Comparison of ENCODE assay signal across 18 cellular contexts in genomic region chr21:34899760-34900159, GRCh38.
DNase-seq lines count a peak whose midpoint lies in the region; ATAC-seq lines count a peak whose summit lies in the region.
"Had no signal": no experiment of that assay in that cellular context is flagged by ENCODE, and none has a peak within 500 bp of the region (broad histone marks: within the 10 kb centered on the region; RNA-seq: fewer than 3 reads in every experiment).

No MANE protein-coding gene starts in this region.

- H3K27ac Mint-ChIP-seq in activated T-cell treated with anti-CD3 and anti-CD28 coated beads, Interleukin-2, amount 50 U/mL, for 72 hours, result peak overlapping the region; percentile 56
- H3K27ac Mint-ChIP-seq in CD4-positive, alpha-beta memory T cell, result peak overlapping the region in 4 of 7 donors; percentile 1 to 54 (median 49)
- peak overlapping the region; percentile 70 for H3K27ac Mint-ChIP-seq in activated T-helper 17 cell treated with anti-CD3 and anti-CD28 coated beads, Interleukin-2, amount 50 U/mL, for 72 hours
- peak overlapping the region in 5 of 9 donors; percentile 20 to 75 (median 44) for H3K27ac Mint-ChIP-seq in naive thymus-derived CD4-positive, alpha-beta T cell
- H3K27ac Mint-ChIP-seq: B cell, IgD-negative memory B cell had no signal

- H3K4me1 ChIP-seq in CD4-positive, alpha-beta memory T cell (ENCODE audit: insufficient read depth, low read length), result peaks cover 14% of the 10 kb centered on the region
- no peaks in the 10 kb centered on the region for H3K4me1 ChIP-seq in naive thymus-derived CD4-positive, alpha-beta T cell (ENCODE audit: control insufficient read depth in 2 of 2, insufficient read depth in 2 of 2, low read length in 2 of 2)

- no peak overlapping the region for H3K27ac ChIP-seq in CD4-positive, alpha-beta memory T cell (ENCODE audit: low read depth, low read length)
- H3K27ac ChIP-seq in naive thymus-derived CD4-positive, alpha-beta T cell (ENCODE audit: low read depth, low read length), result no peak overlapping the region
- H3K27ac ChIP-seq: GM23248, HL-60 had no signal

- no peaks in the 10 kb centered on the region for H3K27me3 Mint-ChIP-seq in activated T-cell treated with anti-CD3 and anti-CD28 coated beads, Interleukin-2, amount 50 U/mL, for 72 hours (ENCODE audit: low read depth)
- H3K27me3 Mint-ChIP-seq in CD4-positive, alpha-beta memory T cell, result no peaks in the 10 kb centered on the region
- no peaks in the 10 kb centered on the region for H3K27me3 Mint-ChIP-seq in activated T-helper 17 cell treated with anti-CD3 and anti-CD28 coated beads, Interleukin-2, amount 50 U/mL, for 72 hours
- H3K27me3 Mint-ChIP-seq in naive thymus-derived CD4-positive, alpha-beta T cell, result peaks cover 0 to 10% (median 0%) of the 10 kb centered on the region in 5 donors
- H3K27me3 Mint-ChIP-seq: B cell, IgD-negative memory B cell had no signal

- H3K27me3 ChIP-seq in CD4-positive, alpha-beta memory T cell (ENCODE audit: insufficient read depth, low read length), result no peaks in the 10 kb centered on the region
- no peaks in the 10 kb centered on the region for H3K27me3 ChIP-seq in naive thymus-derived CD4-positive, alpha-beta T cell (ENCODE audit: control insufficient read depth in 2 of 2, insufficient read depth in 2 of 2, low read length in 2 of 2)
- H3K27me3 ChIP-seq: BLaER1 treated with 17β-estradiol and CSF1 and Interleukin-3, amounts not matched to agents 10 nM and 100 nM had no signal

- H3K36me3 ChIP-seq in CD4-positive, alpha-beta memory T cell (ENCODE audit: insufficient read depth, low read length), result no peaks in the 10 kb centered on the region
- peaks cover 0 to 14% (median 0%) of the 10 kb centered on the region in 3 experiments for H3K36me3 ChIP-seq in naive thymus-derived CD4-positive, alpha-beta T cell (ENCODE audit: control insufficient read depth in 2 of 3, insufficient read depth in 3 of 3, low read length in 3 of 3)
- H3K36me3 ChIP-seq: HAP-1 had no signal

- H3K4me3 Mint-ChIP-seq in activated T-cell treated with anti-CD3 and anti-CD28 coated beads, Interleukin-2, amount 50 U/mL, for 72 hours, result no peak overlapping the region
- no peak overlapping the region for H3K4me3 Mint-ChIP-seq in CD4-positive, alpha-beta memory T cell
- no peak overlapping the region for H3K4me3 Mint-ChIP-seq in activated T-helper 17 cell treated with anti-CD3 and anti-CD28 coated beads, Interleukin-2, amount 50 U/mL, for 72 hours
- no peak overlapping the region for H3K4me3 Mint-ChIP-seq in naive thymus-derived CD4-positive, alpha-beta T cell
- H3K4me3 Mint-ChIP-seq: B cell had no signal

- ATAC-seq in activated T-cell treated with anti-CD3 and anti-CD28 coated beads, Interleukin-2, amount 50 U/mL, for 72 hours (replicated peaks in 1 of 2), result no peak
- ATAC-seq in activated T-helper 17 cell treated with anti-CD3 and anti-CD28 coated beads, Interleukin-2, amount 50 U/mL, for 72 hours (replicated peaks), result no peak
- no peak for ATAC-seq in naive thymus-derived CD4-positive, alpha-beta T cell

- POLR2A ChIA-PET in CD4-positive, alpha-beta memory T cell (lab: Charles Lee; ENCODE audit: partially characterized antibody), result interaction anchor here (0.8 to 2.1 kb wide), 2 partner anchors 10 to 148 kb away, joined by 3 to 10 read pairs; no protein-coding TSS in a partner anchor
- POLR2A ChIA-PET in naive thymus-derived CD4-positive, alpha-beta T cell (lab: Charles Lee), result interaction anchor here (0.7 kb wide), 3 partner anchors 8 to 145 kb away, joined by 3 read pairs; no protein-coding TSS in a partner anchor

- H3K4me3 ChIP-seq in CD4-positive, alpha-beta memory T cell (ENCODE audit: low read length in 2 of 2), result no peak overlapping the region
- no peak overlapping the region for H3K4me3 ChIP-seq in naive thymus-derived CD4-positive, alpha-beta T cell (ENCODE audit: low read length)
- H3K4me3 ChIP-seq: BLaER1 treated with 17β-estradiol and CSF1 and Interleukin-3, amounts not matched to agents 10 nM and 100 nM; GM23248; HAP-1 had no signal

- no peak for DNase-seq in activated T-cell treated with anti-CD3 and anti-CD28 coated beads, Interleukin-2, amount 50 U/mL, for 72 hours
- DNase-seq in activated T-cell treated with anti-CD3 and anti-CD28 coated beads for 4 hours (no peak), Ammon's horn (ENCODE audit: low spot score) (no peak)
- no peak for DNase-seq in CD4-positive, alpha-beta memory T cell
- DNase-seq in naive thymus-derived CD4-positive, alpha-beta T cell, result no peak
- DNase-seq in activated effector memory CD4-positive, alpha-beta T cell treated with Interleukin-2 at 50 U/mL for 16 hours, result no peak
- DNase-seq in stimulated activated CD4-positive, alpha-beta T cell treated with anti-CD3 and anti-CD28 coated beads, Interleukin-2, amount 100 ng/mL, for 24 hours, result no peak
- DNase-seq: 8988T, DMS153, GDM1, GM23248, KG1 had no signal

- peaks cover 3 to 8% of the 10 kb centered on the region in 2 donors for H3K9me3 Mint-ChIP-seq in activated T-cell treated with anti-CD3 and anti-CD28 coated beads, Interleukin-2, amount 50 U/mL, for 72 hours
- peaks cover 0 to 7% (median 0%) of the 10 kb centered on the region in 8 donors for H3K9me3 Mint-ChIP-seq in CD4-positive, alpha-beta memory T cell
- peaks cover 7% of the 10 kb centered on the region for H3K9me3 Mint-ChIP-seq in activated T-helper 17 cell treated with anti-CD3 and anti-CD28 coated beads, Interleukin-2, amount 50 U/mL, for 72 hours
- peaks cover 0 to 14% (median 0%) of the 10 kb centered on the region in 11 donors for H3K9me3 Mint-ChIP-seq in naive thymus-derived CD4-positive, alpha-beta T cell
- H3K9me3 Mint-ChIP-seq: IgD-negative memory B cell had no signal

- intact Hi-C loops in CD4-positive, alpha-beta memory T cell (cut with micrococcal nuclease), result loop anchor here (2.0 kb wide), 1 partner anchor 15 kb away; no protein-coding TSS in a partner anchor
- intact Hi-C loops in naive thymus-derived CD4-positive, alpha-beta T cell (cut with micrococcal nuclease), result no loop called here

- peaks cover 37% of the 10 kb centered on the region for H3K4me1 Mint-ChIP-seq in activated T-cell treated with anti-CD3 and anti-CD28 coated beads, Interleukin-2, amount 50 U/mL, for 72 hours (ENCODE audit: low read depth)
- H3K4me1 Mint-ChIP-seq in CD4-positive, alpha-beta memory T cell, result peaks cover 33 to 45% (median 39%) of the 10 kb centered on the region in 4 donors
- peaks cover 43% of the 10 kb centered on the region for H3K4me1 Mint-ChIP-seq in activated T-helper 17 cell treated with anti-CD3 and anti-CD28 coated beads, Interleukin-2, amount 50 U/mL, for 72 hours
- H3K4me1 Mint-ChIP-seq in naive thymus-derived CD4-positive, alpha-beta T cell, result peaks cover 12 to 53% (median 35%) of the 10 kb centered on the region in 7 donors
- H3K4me1 Mint-ChIP-seq: B cell had no signal

- peaks cover 4 to 10% of the 10 kb centered on the region in 2 donors for H3K36me3 Mint-ChIP-seq in activated T-cell treated with anti-CD3 and anti-CD28 coated beads, Interleukin-2, amount 50 U/mL, for 72 hours (ENCODE audit: insufficient read depth in 2 of 2)
- H3K36me3 Mint-ChIP-seq in CD4-positive, alpha-beta memory T cell, result peaks cover 19 to 25% of the 10 kb centered on the region in 2 donors
- H3K36me3 Mint-ChIP-seq in activated T-helper 17 cell treated with anti-CD3 and anti-CD28 coated beads, Interleukin-2, amount 50 U/mL, for 72 hours (ENCODE audit: low read depth), result no peaks in the 10 kb centered on the region
- H3K36me3 Mint-ChIP-seq in naive thymus-derived CD4-positive, alpha-beta T cell, result peaks cover 4 to 42% (median 40%) of the 10 kb centered on the region in 5 donors

- CTCF ChIA-PET in CD4-positive, alpha-beta memory T cell (lab: Charles Lee; ENCODE audit: partially characterized antibody), result interaction anchor here (1.0 to 1.6 kb wide), 3 partner anchors 10 to 48 kb away, joined by 3 to 5 read pairs (median 4); no protein-coding TSS in a partner anchor
- CTCF ChIA-PET in naive thymus-derived CD4-positive, alpha-beta T cell (lab: Charles Lee), result interaction anchor here (0.8 to 3.0 kb wide), 2 partner anchors 11 to 1219 kb away, joined by 3 to 12 read pairs; no protein-coding TSS in a partner anchor

- no peaks in the 10 kb centered on the region for H3K9me3 ChIP-seq in CD4-positive, alpha-beta memory T cell (ENCODE audit: control insufficient read depth in 1 of 2, low read length in 2 of 2)
- H3K9me3 ChIP-seq in naive thymus-derived CD4-positive, alpha-beta T cell (ENCODE audit: control insufficient read depth in 2 of 3, low read length in 3 of 3), result peaks cover 0 to 6% (median 0%) of the 10 kb centered on the region in 3 experiments
- H3K9me3 ChIP-seq: HAP-1 had no signal
